In the genomic region with DNA sequence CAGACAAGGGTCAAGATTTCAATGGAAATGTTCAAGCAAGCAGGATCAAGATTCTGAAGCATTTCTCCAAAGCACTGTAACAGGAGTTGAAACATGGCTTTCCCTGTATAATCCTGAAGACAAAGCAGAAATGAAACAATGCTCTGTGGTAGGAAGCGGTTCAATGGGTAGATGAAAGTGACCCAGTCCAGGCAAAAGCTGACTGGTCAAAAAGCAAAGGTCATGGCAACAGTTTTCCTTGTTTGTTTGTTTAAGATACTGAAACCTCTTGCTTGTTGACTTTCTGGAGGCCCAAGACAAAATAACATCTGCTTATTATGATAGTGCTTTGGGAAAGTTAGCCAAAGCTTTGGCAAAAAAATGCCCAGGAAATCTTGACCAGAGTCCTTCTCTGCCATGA, we compare ENCODE assay signal across 26 cellular contexts.
"Had no signal": no experiment of that assay in that cellular context is flagged by ENCODE, and none has a peak within 500 bp of the region (broad histone marks: within the 10 kb centered on the region; RNA-seq: fewer than 3 reads in every experiment).

No MANE protein-coding gene starts in this region.

- H3K27me3 ChIP-seq: dorsolateral prefrontal cortex, gastrocnemius medialis, neutrophil, pancreas, thyroid gland, vagina had no signal

- H3K4me1 Mint-ChIP-seq: naive B cell; stimulated activated naive CD8-positive, alpha-beta T cell treated with anti-CD3 and anti-CD28 coated beads, Interleukin-15, amount 100 ng/mL, for 72 hours had no signal

- H3K4me3 ChIP-seq: dorsolateral prefrontal cortex, gastrocnemius medialis, mucosa of descending colon, pancreas, smooth muscle cell, thyroid gland, vagina had no signal

- DNase-seq: dorsolateral prefrontal cortex; effector CD8-positive, alpha-beta T cell; endodermal cell; foreskin fibroblast; gastrocnemius medialis; head of caudate nucleus; kidney; mesenchymal stem cell; mucosa of descending colon; naive B cell; pancreas; retina; stimulated activated CD4-positive, alpha-beta T cell treated with anti-CD3 and anti-CD28 coated beads, Interleukin-12 subunit alpha, Interleukin-12 subunit beta, amount 100 ng/mL, for 4 hours; stimulated activated CD4-positive, alpha-beta T cell treated with anti-CD3 and anti-CD28 coated beads, Interleukin-1b, Interleukin-23, amount 100 ng/mL, for 48 hours; stimulated activated CD4-positive, alpha-beta T cell treated with anti-CD3 and anti-CD28 coated beads, Interleukin-4, amount 100 ng/mL, for 1 hour; stimulated activated CD8-positive, alpha-beta memory T cell treated with anti-CD3 and anti-CD28 coated beads, Interleukin-4, amount 100 ng/mL, for 48 hours; stimulated activated naive CD4-positive, alpha-beta T cell; stimulated activated naive CD8-positive, alpha-beta T cell treated with anti-CD3 and anti-CD28 coated beads, Interleukin-15, amount 100 ng/mL, for 72 hours; thyroid gland; trophoblast cell had no signal

- H3K4me1 ChIP-seq: gastrocnemius medialis, pancreas, thyroid gland, vagina had no signal

- H3K27ac Mint-ChIP-seq: endodermal cell; mesothelial cell of epicardium; natural killer cell treated with Interleukin-12 subunit alpha and Interleukin-12 subunit beta and Interleukin-15 and Interleukin-18, amount 100 ng/mL, for 72 hours; stimulated activated naive CD8-positive, alpha-beta T cell treated with anti-CD3 and anti-CD28 coated beads, Interleukin-15, amount 100 ng/mL, for 72 hours had no signal

- H3K9me3 ChIP-seq: gastrocnemius medialis, mucosa of descending colon, neutrophil, pancreas, thyroid gland, vagina had no signal

- H3K27ac ChIP-seq: dorsolateral prefrontal cortex, epithelial cell of prostate, gastrocnemius medialis, neutrophil, pancreas, thyroid gland, vagina had no signal

- H3K36me3 ChIP-seq: gastrocnemius medialis, neutrophil, pancreas, thyroid gland, vagina had no signal

- H3K27me3 Mint-ChIP-seq: naive B cell; natural killer cell treated with Interleukin-12 subunit alpha and Interleukin-12 subunit beta and Interleukin-15 and Interleukin-18, amount 100 ng/mL, for 72 hours; stimulated activated naive CD8-positive, alpha-beta T cell treated with anti-CD3 and anti-CD28 coated beads, Interleukin-15, amount 100 ng/mL, for 72 hours had no signal

- H3K9me3 Mint-ChIP-seq: endodermal cell had no signal

- H3K4me3 Mint-ChIP-seq: endodermal cell; mesothelial cell of epicardium; naive B cell; natural killer cell treated with Interleukin-12 subunit alpha and Interleukin-12 subunit beta and Interleukin-15 and Interleukin-18, amount 100 ng/mL, for 72 hours; stimulated activated naive CD8-positive, alpha-beta T cell treated with anti-CD3 and anti-CD28 coated beads, Interleukin-15, amount 100 ng/mL, for 72 hours had no signal

- H3K36me3 Mint-ChIP-seq: mesothelial cell of epicardium, naive B cell had no signal
